In the genomic region with DNA sequence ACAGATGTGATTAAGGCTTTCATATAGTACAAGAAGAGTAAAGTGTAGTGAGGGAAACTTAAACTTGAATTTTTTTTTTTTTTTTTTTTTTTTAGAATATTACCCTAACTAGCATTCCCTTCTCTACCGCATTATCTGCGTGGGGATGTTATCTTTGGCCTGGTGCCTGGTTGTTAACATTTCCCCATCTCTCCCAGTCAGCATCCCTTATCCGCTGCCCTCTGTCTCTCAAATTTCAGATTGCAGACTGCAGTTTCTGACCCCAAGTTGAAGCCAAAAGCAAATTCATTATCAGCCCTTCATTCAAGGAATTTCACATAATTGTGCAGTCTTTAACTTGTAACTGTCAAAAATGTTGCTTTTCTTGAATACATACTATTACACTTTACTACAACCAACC, we compare ENCODE assay signal across 1 cellular context.
TF ChIP-seq lines count a peak whose summit lies in the region.

No MANE protein-coding gene starts in this region.

TF ChIP-seq in SK-N-SH treated with all-trans-retinoic acid at 6 μM for 48 hours, 23 proteins besides CTCF, POLR2A, EP300 and RAD21 (continued from another document):
- TF ChIP-seq, protein P1, sequence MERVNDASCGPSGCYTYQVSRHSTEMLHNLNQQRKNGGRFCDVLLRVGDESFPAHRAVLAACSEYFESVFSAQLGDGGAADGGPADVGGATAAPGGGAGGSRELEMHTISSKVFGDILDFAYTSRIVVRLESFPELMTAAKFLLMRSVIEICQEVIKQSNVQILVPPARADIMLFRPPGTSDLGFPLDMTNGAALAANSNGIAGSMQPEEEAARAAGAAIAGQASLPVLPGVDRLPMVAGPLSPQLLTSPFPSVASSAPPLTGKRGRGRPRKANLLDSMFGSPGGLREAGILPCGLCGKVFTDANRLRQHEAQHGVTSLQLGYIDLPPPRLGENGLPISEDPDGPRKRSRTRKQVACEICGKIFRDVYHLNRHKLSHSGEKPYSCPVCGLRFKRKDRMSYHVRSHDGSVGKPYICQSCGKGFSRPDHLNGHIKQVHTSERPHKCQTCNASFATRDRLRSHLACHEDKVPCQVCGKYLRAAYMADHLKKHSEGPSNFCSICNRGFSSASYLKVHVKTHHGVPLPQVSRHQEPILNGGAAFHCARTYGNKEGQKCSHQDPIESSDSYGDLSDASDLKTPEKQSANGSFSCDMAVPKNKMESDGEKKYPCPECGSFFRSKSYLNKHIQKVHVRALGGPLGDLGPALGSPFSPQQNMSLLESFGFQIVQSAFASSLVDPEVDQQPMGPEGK (CRISPR knock-in tag; IDR thresholded peaks at IDR 0.05; ENCODE audit: borderline replicate concordance): no peak
- TF ChIP-seq, protein P2, sequence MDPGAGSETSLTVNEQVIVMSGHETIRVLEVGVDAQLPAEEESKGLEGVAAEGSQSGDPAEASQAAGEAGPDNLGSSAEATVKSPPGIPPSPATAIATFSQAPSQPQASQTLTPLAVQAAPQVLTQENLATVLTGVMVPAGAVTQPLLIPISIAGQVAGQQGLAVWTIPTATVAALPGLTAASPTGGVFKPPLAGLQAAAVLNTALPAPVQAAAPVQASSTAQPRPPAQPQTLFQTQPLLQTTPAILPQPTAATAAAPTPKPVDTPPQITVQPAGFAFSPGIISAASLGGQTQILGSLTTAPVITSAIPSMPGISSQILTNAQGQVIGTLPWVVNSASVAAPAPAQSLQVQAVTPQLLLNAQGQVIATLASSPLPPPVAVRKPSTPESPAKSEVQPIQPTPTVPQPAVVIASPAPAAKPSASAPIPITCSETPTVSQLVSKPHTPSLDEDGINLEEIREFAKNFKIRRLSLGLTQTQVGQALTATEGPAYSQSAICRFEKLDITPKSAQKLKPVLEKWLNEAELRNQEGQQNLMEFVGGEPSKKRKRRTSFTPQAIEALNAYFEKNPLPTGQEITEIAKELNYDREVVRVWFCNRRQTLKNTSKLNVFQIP (CRISPR knock-in tag; IDR thresholded peaks at IDR 0.05; ENCODE audit: borderline replicate concordance, low read depth): no peak
- TF ChIP-seq ZFP30 (CRISPR knock-in tag; IDR thresholded peaks at IDR 0.05): no peak
